18 cellular contexts compared by ENCODE assay signal in genomic region chr4:74410741-74411140, GRCh38. TPM values are rescaled to one million over a fixed set of nuclear protein-coding genes. Genes with fewer than 3 reads are reported as not detected.
DNase-seq lines count a peak whose midpoint lies in the region; ATAC-seq and TF ChIP-seq lines count a peak whose summit lies in the region.
"Had no signal": no experiment of that assay in that cellular context is flagged by ENCODE, and none has a peak within 500 bp of the region (broad histone marks: within the 10 kb centered on the region; RNA-seq: fewer than 3 reads in every experiment).

No MANE protein-coding gene starts in this region.

- no peak overlapping the region for H3K27ac ChIP-seq in KMS-11
- peak overlapping the region; percentile 77 for H3K27ac ChIP-seq in foreskin keratinocyte
- no peak overlapping the region for H3K27ac ChIP-seq in osteoblast (ENCODE audit: low read depth, low read length)

- H3K9ac ChIP-seq in KMS-11: no peak overlapping the region
- H3K9ac ChIP-seq: SK-N-SH had no signal

- H3K9me3 ChIP-seq in osteoblast (ENCODE audit: low read depth, low read length): no peaks in the 10 kb centered on the region
- H3K9me3 ChIP-seq: HAP-1, SK-N-SH had no signal

- H3K4me3 ChIP-seq in KMS-11 (IDR thresholded peaks at IDR 0.05; ENCODE audit: insufficient read depth, low read depth, low read length): no peak overlapping the region
- H3K4me3 ChIP-seq in osteoblast (ENCODE audit: insufficient read depth, low read length): no peak overlapping the region
- H3K4me3 ChIP-seq: HAP-1 had no signal

- H3K27me3 ChIP-seq in KMS-11 (ENCODE audit: insufficient read depth, low read depth) (no peaks in the 10 kb centered on the region), foreskin keratinocyte (no peaks in the 10 kb centered on the region), osteoblast (ENCODE audit: insufficient read depth, low read length) (no peaks in the 10 kb centered on the region)

- H2AFZ ChIP-seq in KMS-11 (ENCODE audit: low read depth): peak overlapping the region; percentile 9; the same call in 1 of the 2 replicates
- H2AFZ ChIP-seq in osteoblast (ENCODE audit: low read length): peak overlapping the region; percentile 4

- H3K36me3 ChIP-seq in KMS-11 (ENCODE audit: insufficient read depth) (no peaks in the 10 kb centered on the region), osteoblast (ENCODE audit: insufficient read depth, low read length) (no peaks in the 10 kb centered on the region)
- H3K36me3 ChIP-seq: HAP-1 had no signal

- H3K79me2 ChIP-seq in KMS-11 (ENCODE audit: insufficient read depth, low read depth) (no peaks in the 10 kb centered on the region), osteoblast (ENCODE audit: insufficient read depth, low read length) (no peaks in the 10 kb centered on the region)

- ATAC-seq in foreskin keratinocyte: peak; percentile 0

- TF ChIP-seq CTCF in KMS-11 (conservative IDR thresholded peaks at IDR 0.05; ENCODE audit: low read depth, low read length) (no peak), foreskin keratinocyte (conservative IDR thresholded peaks at IDR 0.05) (no peak), osteoblast (IDR thresholded peaks at IDR 0.05; ENCODE audit: extremely low read depth, low read depth, low read length) (no peak)

- DNase-seq in amniotic epithelial cell (ENCODE audit: low read depth) (peak; percentile 58), foreskin keratinocyte (no peak), osteoblast (ENCODE audit: insufficient read length, low spot score, missing footprints) (no peak), amniotic stem cell (lab: John Stamatoyannopoulos, UW) (no peak), HPDE6-E6E7 (ENCODE audit: extremely low spot score) (no peak), NCI-H1930 (lab: John Stamatoyannopoulos, UW) (no peak)
- DNase-seq: CD4-positive, CD25-positive, alpha-beta regulatory T cell; DMS79; NCI-H1092; NCI-H1436; NCI-H187 treated with DMSO at 0.1 percent for 48 hours; NCI-H446; NCI-H526; OCI-M1; SIG-M5; SK-N-SH had no signal

- H3K4me1 ChIP-seq in KMS-11 (ENCODE audit: low read depth, poor library complexity, severe bottlenecking): no peaks in the 10 kb centered on the region
- H3K4me1 ChIP-seq in foreskin keratinocyte: peaks cover 66% of the 10 kb centered on the region
- H3K4me1 ChIP-seq in osteoblast (ENCODE audit: insufficient read depth, low read length): peaks cover 1% of the 10 kb centered on the region
- H3K4me1 ChIP-seq: HAP-1 had no signal

- no peaks in the 10 kb centered on the region for H4K20me1 ChIP-seq in KMS-11 (ENCODE audit: insufficient read depth)
- H4K20me1 ChIP-seq in osteoblast (ENCODE audit: insufficient read depth, low read length): no peaks in the 10 kb centered on the region

- no peak overlapping the region for H3K4me2 ChIP-seq in KMS-11
- no peak overlapping the region for H3K4me2 ChIP-seq in osteoblast (ENCODE audit: insufficient read depth, low read length)
- H3K4me2 ChIP-seq: SK-N-SH had no signal

RNA-seq across cellular contexts. Expression of gene AREG, which starts 34.2 kb away (rescaled TPM):
- total RNA-seq in foreskin keratinocyte (1,077 and 1,617 TPM in 2 replicates), osteoblast (under 0.01 and 0.36 TPM in 2 replicates)
- polyA plus RNA-seq in foreskin keratinocyte: 980 and 1,643 TPM in 2 replicates
- polyA plus RNA-seq: SK-N-SH had no signal

RNA-seq across cellular contexts. Expression of gene EREG, which starts 45.8 kb away (rescaled TPM):
- total RNA-seq in foreskin keratinocyte (23.7 and 29.1 TPM in 2 replicates), osteoblast (0.29 and 1.1 TPM in 2 replicates)
- polyA plus RNA-seq in foreskin keratinocyte: 6.2 and 6.3 TPM in 2 replicates
- polyA plus RNA-seq: CD4-positive, CD25-positive, alpha-beta regulatory T cell; SK-N-SH had no signal

Comparison
In these comparisons a context has a peak if more than half of its experiments do, and no peak if none do; other contexts are left out.
1. RNA of gene AREG, which starts 34.2 kb away (total RNA-seq): 1,077 to 1,617 TPM in foreskin keratinocyte; under 0.01 to 0.36 TPM in osteoblast; every median in the first group is over 100 times any median in the second.
2. RNA of gene EREG, which starts 45.8 kb away (total RNA-seq): 23.7 to 29.1 TPM in foreskin keratinocyte; 0.29 to 1.1 TPM in osteoblast; every median in the first group is over 10 times any median in the second.